Comparison of ENCODE assay signal across 8 cellular contexts in the genomic region with DNA sequence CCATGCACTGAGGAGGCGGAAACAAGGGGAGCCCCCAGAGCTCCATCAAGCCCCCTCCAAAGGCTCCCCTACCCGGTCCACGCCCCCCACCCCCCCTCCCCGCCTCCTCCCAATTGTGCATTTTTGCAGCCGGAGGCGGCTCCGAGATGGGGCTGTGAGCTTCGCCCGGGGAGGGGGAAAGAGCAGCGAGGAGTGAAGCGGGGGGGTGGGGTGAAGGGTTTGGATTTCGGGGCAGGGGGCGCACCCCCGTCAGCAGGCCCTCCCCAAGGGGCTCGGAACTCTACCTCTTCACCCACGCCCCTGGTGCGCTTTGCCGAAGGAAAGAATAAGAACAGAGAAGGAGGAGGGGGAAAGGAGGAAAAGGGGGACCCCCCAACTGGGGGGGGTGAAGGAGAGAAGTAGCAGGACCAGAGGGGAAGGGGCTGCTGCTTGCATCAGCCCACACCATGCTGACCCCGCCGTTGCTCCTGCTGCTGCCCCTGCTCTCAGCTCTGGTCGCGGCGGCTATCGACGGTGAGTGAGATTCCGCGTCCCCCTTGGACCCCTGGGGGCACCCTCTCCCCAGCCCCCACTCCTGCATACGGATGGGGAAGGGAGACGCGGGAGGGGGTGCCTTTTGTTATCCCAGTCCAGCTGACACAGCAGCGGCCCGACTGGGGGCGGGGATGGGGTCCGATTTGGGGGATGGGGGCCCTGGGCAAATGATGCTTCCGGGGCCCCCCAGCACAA. TPM values are rescaled to one million over a fixed set of nuclear protein-coding genes. Genes with fewer than 3 reads are reported as not detected.
A peak's percentile ranks its signal among the peaks of the same experiment; 100 is the strongest.
DNase-seq lines count a peak whose midpoint lies in the region; ATAC-seq, FAIRE-seq and TF ChIP-seq lines count a peak whose summit lies in the region.

No MANE protein-coding gene starts in this region.

- peaks cover 9% of the 10 kb centered on the region for H3K27me3 Mint-ChIP-seq in activated T-cell treated with anti-CD3 and anti-CD28 coated beads, Interleukin-2, amount 50 U/mL, for 72 hours (ENCODE audit: low read depth)

- WGBS in K562 (ENCODE audit: insufficient coverage, low coverage, missing lambda C conversion rate), result 20% methylated on average over 18 of the region's 35 CpGs
- 2% methylated on average over 13 of the region's 35 CpGs for WGBS in right lobe of liver (ENCODE audit: insufficient coverage, low coverage, low lambda C conversion rate, missing lambda C conversion rate)
- 3 to 7% methylated on average over 15 to 25 of the region's 35 CpGs for WGBS in thyroid gland, 2 donors

- H3K4me3 ChIP-seq in K562 (peak overlapping the region; percentile 59), right lobe of liver (peak overlapping the region; percentile 71 to 88 (median 80)), thyroid gland (replicated peaks in 1 of 3) (peak overlapping the region in 2 of 3 donors; percentile 45 to 98)

- CTCF ChIA-PET in K562 (lab: Yijun Ruan, JAX; ENCODE audit: low intra/inter-chr PET ratio), result interaction anchor here (0.6 kb wide), 1 partner anchor 69 kb away, joined by 3 read pairs; no protein-coding TSS in a partner anchor

- in situ Hi-C loops in K562 (cut with MboI), result no loop called here

- TF ChIP-seq CTCF in K562 (IDR thresholded peaks at IDR 0.05 in 2 of 3, conservative IDR thresholded peaks at IDR 0.05 in 1 of 3; ENCODE audit: insufficient read depth in 2 of 3, low read depth in 1 of 3, low read length in 3 of 3) (no peak), right lobe of liver (IDR thresholded peaks at IDR 0.05) (no peak), thyroid gland (IDR thresholded peaks at IDR 0.05) (no peak)

- no peak for DNase-seq in activated T-cell treated with anti-CD3 and anti-CD28 coated beads, Interleukin-2, amount 50 U/mL, for 72 hours
- no peak for DNase-seq in activated T-cell treated with anti-CD3 and anti-CD28 coated beads, Interleukin-2, amount 50 U/mL, for 48 hours
- DNase-seq in K562 (ENCODE audit: extremely low read depth in 1 of 4, low spot score in 3 of 4) (no peak), right lobe of liver (peak in 2 of 3 donors; percentile 34 to 52), thyroid gland (no peak), HK-2 (ENCODE audit: unreplicated experiment) (no peak)

- no peak overlapping the region for H3K27ac Mint-ChIP-seq in activated T-cell treated with anti-CD3 and anti-CD28 coated beads, Interleukin-2, amount 50 U/mL, for 72 hours

- H3K27ac ChIP-seq in K562 (ENCODE audit: extremely low read depth, low read depth, low read length) (no peak overlapping the region), right lobe of liver (peak overlapping the region; percentile 73 to 96 (median 95)), thyroid gland (peak overlapping the region; percentile 4 to 98 (median 88))

- ATAC-seq in activated T-cell treated with anti-CD3 and anti-CD28 coated beads, Interleukin-2, amount 50 U/mL, for 72 hours (replicated peaks in 1 of 2), result no peak
- ATAC-seq in K562 (no peak), right lobe of liver (no peak), HG02852 (IDR thresholded peaks at IDR 0.05; ENCODE audit: unreplicated experiment) (no peak), GM21786 (IDR thresholded peaks at IDR 0.05; ENCODE audit: unreplicated experiment) (no peak)

- no peak overlapping the region; the same call in 1 of the 2 replicates for H3K4me2 ChIP-seq in K562 (ENCODE audit: insufficient read depth, low read length)

- intact Hi-C loops in K562 (cut with micrococcal nuclease) (loop anchor here (10.0 kb wide), 1 partner anchor 116 kb away; no protein-coding TSS in a partner anchor), right lobe of liver (cut with DNase I) (loop anchor here in 1 of 2 donors (5.0 kb wide), 1 partner anchor 54 kb away; no protein-coding TSS in a partner anchor), thyroid gland (cut with DNase I) (no loop called here)

- no peak for TF ChIP-seq RAD21 in K562 (CRISPR knock-in tag; conservative IDR thresholded peaks at IDR 0.05 in 1 of 2, IDR thresholded peaks at IDR 0.05 in 1 of 2)

- H3K36me3 ChIP-seq in K562 (ENCODE audit: control insufficient read depth, insufficient read depth, low read length) (no peaks in the 10 kb centered on the region), right lobe of liver (no peaks in the 10 kb centered on the region), thyroid gland (no peaks in the 10 kb centered on the region)

- peaks cover 4 to 6% of the 10 kb centered on the region in 2 donors for H3K36me3 Mint-ChIP-seq in activated T-cell treated with anti-CD3 and anti-CD28 coated beads, Interleukin-2, amount 50 U/mL, for 72 hours (ENCODE audit: insufficient read depth in 2 of 2)

- H3K9me1 ChIP-seq in K562 (ENCODE audit: control insufficient read depth, insufficient read depth, low read length), result no peaks in the 10 kb centered on the region

- H3K9ac ChIP-seq in K562 (ENCODE audit: insufficient read depth in 1 of 2, low read depth in 2 of 2, low read length in 2 of 2), result peak overlapping the region in 1 of 2 experiments; percentile 60; a peak in 1 of 4 replicates

- H3K4me1 ChIP-seq in K562 (replicated peaks in 1 of 2; ENCODE audit: control insufficient read depth in 2 of 2, insufficient read depth in 2 of 2, low read length in 2 of 2) (peaks cover 18 to 31% of the 10 kb centered on the region in 2 experiments), right lobe of liver (peaks cover 0 to 42% (median 21%) of the 10 kb centered on the region in 4 donors), thyroid gland (peaks cover 14 to 21% of the 10 kb centered on the region in 2 donors)

- no peak for TF ChIP-seq EP300 in K562 (IDR thresholded peaks at IDR 0.05; ENCODE audit: low read length)

- BruUV-seq in K562 (replicated peaks; lab: Mats Ljungman, UMichigan), result no TSS peak

- H3K9me3 ChIP-seq in K562 (replicated peaks; ENCODE audit: control insufficient read depth, insufficient read depth, low read depth, low read length), result peaks cover 3% of the 10 kb centered on the region
- no peaks in the 10 kb centered on the region for H3K9me3 ChIP-seq in right lobe of liver
- no peaks in the 10 kb centered on the region for H3K9me3 ChIP-seq in thyroid gland

- no peak for FAIRE-seq in K562 (lab: Jason Lieb, UNC)

- H3K4me3 Mint-ChIP-seq in activated T-cell treated with anti-CD3 and anti-CD28 coated beads, Interleukin-2, amount 50 U/mL, for 72 hours, result peak overlapping the region; percentile 16 to 93

- H3K9me3 Mint-ChIP-seq in activated T-cell treated with anti-CD3 and anti-CD28 coated beads, Interleukin-2, amount 50 U/mL, for 72 hours, result peaks cover 4 to 7% of the 10 kb centered on the region in 2 donors

- peaks cover 20% of the 10 kb centered on the region for H3K4me1 Mint-ChIP-seq in activated T-cell treated with anti-CD3 and anti-CD28 coated beads, Interleukin-2, amount 50 U/mL, for 72 hours (ENCODE audit: low read depth)

- TF ChIP-seq POLR2A in K562 (conservative IDR thresholded peaks at IDR 0.05) (no peak), right lobe of liver (IDR thresholded peaks at IDR 0.05) (no peak), thyroid gland (IDR thresholded peaks at IDR 0.05) (no peak)

- POLR2A ChIA-PET in K562 (lab: Yijun Ruan, JAX), result interaction anchor here (0.7 to 1.5 kb wide), 7 partner anchors 8 to 607 kb away, joined by 3 to 6 read pairs (median 4); no protein-coding TSS in a partner anchor

- no peaks in the 10 kb centered on the region for H3K79me2 ChIP-seq in K562 (ENCODE audit: control insufficient read depth, insufficient read depth, low read length)

- H3K27me3 ChIP-seq in K562 (ENCODE audit: control insufficient read depth in 2 of 2, insufficient read depth in 2 of 2, low read length in 2 of 2) (no peaks in the 10 kb centered on the region), right lobe of liver (no peaks in the 10 kb centered on the region), thyroid gland (no peaks in the 10 kb centered on the region)

- no peak overlapping the region for H2AFZ ChIP-seq in K562 (ENCODE audit: low read depth, low read length)

- H4K20me1 ChIP-seq in K562 (replicated peaks; ENCODE audit: control insufficient read depth, insufficient read depth, low read length), result no peaks in the 10 kb centered on the region

RNA-seq across cellular contexts. Expression of a gene that starts 0.4 kb away (rescaled TPM):
- 1 to 10 TPM; 3.2 to 4.8 TPM for total RNA-seq in activated T-cell treated with anti-CD3 and anti-CD28 coated beads, Interleukin-2, amount 50 U/mL, for 72 hours
- 2.3 and 6.7 TPM in 2 replicates for total RNA-seq in K562 (2011; cell fraction: chromatin; rRNA removed; ENCODE audit: low replicate concordance)
- 1.8 and 3.5 TPM in 2 replicates for total RNA-seq in K562 (2011; cell fraction: nucleolus; rRNA removed)
- 2.2 and 5.4 TPM in 2 replicates for total RNA-seq in K562 (2011; cell fraction: nucleoplasm; rRNA removed)
- 0.18 and 0.29 TPM in 2 replicates for total RNA-seq in K562 (2014; rRNA removed)
- 0.03 and 0.04 TPM in 2 replicates for total RNA-seq in K562 (2014; rRNA removed; fragmentation: Illumina TruSeq; extraction: Trizol)
- 0.11 and 0.36 TPM in 2 replicates for total RNA-seq in K562 (2015; rRNA removed; fragmentation: Illumina TruSeq; extraction: Trizol)
- total RNA-seq in K562 (2021), result 0.64 and 1.1 TPM in 2 replicates
- 0.28 and 0.45 TPM in 2 replicates for polyA plus RNA-seq in K562 (2011; rRNA removed)
- polyA plus RNA-seq in K562 (2011; cell fraction: cytosol; rRNA removed), result 0.27 and 0.66 TPM in 2 replicates
- 1.5 and 1.9 TPM in 2 replicates for polyA plus RNA-seq in K562 (2011; cell fraction: nucleus; rRNA removed)
- polyA plus RNA-seq in K562 (2012), result 0.33 and 1.8 TPM in 2 replicates
- 0.13 and 0.15 TPM in 2 replicates for polyA plus RNA-seq in K562 (2014; fragmentation: Illumina TruSeq; extraction: Trizol)
- polyA plus RNA-seq in K562 (2014; fragmentation: Nextera tagmentation; extraction: Ambion mirVana), result not detected
- 0.19 and 0.45 TPM in 2 replicates for polyA plus RNA-seq in K562 (2014; rRNA removed)
- 1.9 and 2.0 TPM in 2 replicates for polyA minus RNA-seq in K562 (2011; rRNA and poly(A)+ RNA removed)
- 2.4 and 4.2 TPM in 2 replicates for polyA minus RNA-seq in K562 (2011; cell fraction: cytosol; rRNA and poly(A)+ RNA removed)
- 0.40 and 2.8 TPM in 2 replicates for polyA minus RNA-seq in K562 (2011; cell fraction: nucleus; rRNA and poly(A)+ RNA removed)
- 100 to 1,000 TPM; 268 to 387 (median 301) TPM for total RNA-seq in right lobe of liver
- 100 to 1,000 TPM in 3 of 4 donors, 10 to 100 TPM in 1; 98.5 to 161 (median 118) TPM for total RNA-seq in thyroid gland

RNA-seq across cellular contexts. Expression of a gene that starts 17.5 kb away (rescaled TPM):
- 100 to 1,000 TPM; 178 to 191 TPM for total RNA-seq in activated T-cell treated with anti-CD3 and anti-CD28 coated beads, Interleukin-2, amount 50 U/mL, for 72 hours
- total RNA-seq in K562 (2011; cell fraction: chromatin; rRNA removed; ENCODE audit: low replicate concordance), result 105 and 231 TPM in 2 replicates
- 112 and 138 TPM in 2 replicates for total RNA-seq in K562 (2011; cell fraction: nucleolus; rRNA removed)
- total RNA-seq in K562 (2011; cell fraction: nucleoplasm; rRNA removed), result 110 and 156 TPM in 2 replicates
- total RNA-seq in K562 (2014; rRNA removed) (20.8 and 28.2 TPM in 2 replicates), K562 (2014; rRNA removed; fragmentation: Illumina TruSeq; extraction: Trizol) (17.1 and 18.6 TPM in 2 replicates), K562 (2015; rRNA removed; fragmentation: Illumina TruSeq; extraction: Trizol) (24.9 and 26.5 TPM in 2 replicates), K562 (2021) (32.7 and 38.4 TPM in 2 replicates), right lobe of liver (100 to 1,000 TPM in 3 of 6 experiments, 10 to 100 TPM in 3; 61.8 to 108 (median 94.7) TPM), thyroid gland (100 to 1,000 TPM in 1 of 4 donors, 10 to 100 TPM in 3; 79.0 to 144 (median 89.8) TPM)
- polyA plus RNA-seq in K562 (2011; rRNA removed) (40.1 and 60.0 TPM in 2 replicates), K562 (2014; fragmentation: Illumina TruSeq; extraction: Trizol) (48.2 and 49.5 TPM in 2 replicates), K562 (2014; fragmentation: Nextera tagmentation; extraction: Ambion mirVana) (1 to 10 TPM; 2.4 to 4.3 TPM), K562 (2014; rRNA removed) (37.9 and 38.4 TPM in 2 replicates)
- polyA plus RNA-seq in K562 (2011; cell fraction: cytosol; rRNA removed), result 48.3 and 61.6 TPM in 2 replicates
- 178 and 185 TPM in 2 replicates for polyA plus RNA-seq in K562 (2011; cell fraction: nucleus; rRNA removed)
- polyA plus RNA-seq in K562 (2012), result 44.3 and 71.7 TPM in 2 replicates
- 25.6 and 31.5 TPM in 2 replicates for polyA minus RNA-seq in K562 (2011; rRNA and poly(A)+ RNA removed)
- polyA minus RNA-seq in K562 (2011; cell fraction: cytosol; rRNA and poly(A)+ RNA removed), result 18.7 and 19.9 TPM in 2 replicates
- 30.0 and 42.1 TPM in 2 replicates for polyA minus RNA-seq in K562 (2011; cell fraction: nucleus; rRNA and poly(A)+ RNA removed)

RNA-seq across cellular contexts. Expression of a gene that starts 18.7 kb away (rescaled TPM):
- total RNA-seq in activated T-cell treated with anti-CD3 and anti-CD28 coated beads, Interleukin-2, amount 50 U/mL, for 72 hours, result not detected
- not detected in 2 replicates for total RNA-seq in K562 (2011; cell fraction: chromatin; rRNA removed; ENCODE audit: low replicate concordance)
- not detected in 2 replicates for total RNA-seq in K562 (2011; cell fraction: nucleolus; rRNA removed)
- total RNA-seq in K562 (2011; cell fraction: nucleoplasm; rRNA removed), result not detected in 2 replicates
- not detected in 2 replicates for total RNA-seq in K562 (2014; rRNA removed)
- total RNA-seq in K562 (2014; rRNA removed; fragmentation: Illumina TruSeq; extraction: Trizol), result not detected in 2 replicates
- total RNA-seq in K562 (2015; rRNA removed; fragmentation: Illumina TruSeq; extraction: Trizol), result not detected in 2 replicates
- total RNA-seq in K562 (2021), result not detected in 2 replicates
- polyA plus RNA-seq in K562 (2011; rRNA removed), result not detected in 2 replicates
- polyA plus RNA-seq in K562 (2011; cell fraction: cytosol; rRNA removed), result not detected in 2 replicates
- not detected in 2 replicates for polyA plus RNA-seq in K562 (2011; cell fraction: nucleus; rRNA removed)
- polyA plus RNA-seq in K562 (2012), result not detected in 2 replicates
- polyA plus RNA-seq in K562 (2014; fragmentation: Illumina TruSeq; extraction: Trizol), result not detected in 2 replicates
- not detected for polyA plus RNA-seq in K562 (2014; fragmentation: Nextera tagmentation; extraction: Ambion mirVana)
- polyA plus RNA-seq in K562 (2014; rRNA removed), result not detected in 2 replicates
- polyA minus RNA-seq in K562 (2011; rRNA and poly(A)+ RNA removed), result not detected in 2 replicates
- polyA minus RNA-seq in K562 (2011; cell fraction: cytosol; rRNA and poly(A)+ RNA removed), result not detected in 2 replicates
- polyA minus RNA-seq in K562 (2011; cell fraction: nucleus; rRNA and poly(A)+ RNA removed), result not detected in 2 replicates
- not detected for total RNA-seq in right lobe of liver
- not detected for total RNA-seq in thyroid gland

RNA-seq across cellular contexts. Expression of a gene that starts 39.8 kb away (rescaled TPM):
- total RNA-seq in activated T-cell treated with anti-CD3 and anti-CD28 coated beads, Interleukin-2, amount 50 U/mL, for 72 hours, result 10 to 100 TPM; 30.7 to 31.0 TPM
- 43.5 and 96.8 TPM in 2 replicates for total RNA-seq in K562 (2011; cell fraction: chromatin; rRNA removed; ENCODE audit: low replicate concordance)
- 51.2 and 57.5 TPM in 2 replicates for total RNA-seq in K562 (2011; cell fraction: nucleolus; rRNA removed)
- total RNA-seq in K562 (2011; cell fraction: nucleoplasm; rRNA removed), result 40.4 and 43.3 TPM in 2 replicates
- total RNA-seq in K562 (2014; rRNA removed) (32.0 and 32.8 TPM in 2 replicates), K562 (2014; rRNA removed; fragmentation: Illumina TruSeq; extraction: Trizol) (11.8 and 14.2 TPM in 2 replicates), K562 (2015; rRNA removed; fragmentation: Illumina TruSeq; extraction: Trizol) (16.9 and 18.8 TPM in 2 replicates), K562 (2021) (23.4 and 36.0 TPM in 2 replicates), right lobe of liver (10 to 100 TPM in 2 of 6 experiments, 1 to 10 TPM in 4; 6.1 to 13.1 (median 8.9) TPM), thyroid gland (10 to 100 TPM; 11.8 to 48.0 (median 16.1) TPM)
- polyA plus RNA-seq in K562 (2011; rRNA removed) (25.8 and 30.9 TPM in 2 replicates), K562 (2014; fragmentation: Illumina TruSeq; extraction: Trizol) (20.4 and 30.2 TPM in 2 replicates), K562 (2014; fragmentation: Nextera tagmentation; extraction: Ambion mirVana) (under 1 TPM; 0.45 to 0.52 TPM), K562 (2014; rRNA removed) (30.4 and 40.9 TPM in 2 replicates)
- 26.8 and 51.9 TPM in 2 replicates for polyA plus RNA-seq in K562 (2011; cell fraction: cytosol; rRNA removed)
- 53.7 and 85.9 TPM in 2 replicates for polyA plus RNA-seq in K562 (2011; cell fraction: nucleus; rRNA removed)
- 23.3 and 27.5 TPM in 2 replicates for polyA plus RNA-seq in K562 (2012)
- polyA minus RNA-seq in K562 (2011; rRNA and poly(A)+ RNA removed), result 13.8 and 22.0 TPM in 2 replicates
- 16.5 and 18.6 TPM in 2 replicates for polyA minus RNA-seq in K562 (2011; cell fraction: cytosol; rRNA and poly(A)+ RNA removed)
- 14.9 and 18.6 TPM in 2 replicates for polyA minus RNA-seq in K562 (2011; cell fraction: nucleus; rRNA and poly(A)+ RNA removed)

RNA-seq across cellular contexts. Expression of a gene that starts 50.1 kb away (rescaled TPM):
- total RNA-seq in activated T-cell treated with anti-CD3 and anti-CD28 coated beads, Interleukin-2, amount 50 U/mL, for 72 hours, result 100 to 1,000 TPM; 114 to 119 TPM
- total RNA-seq in K562 (2011; cell fraction: chromatin; rRNA removed; ENCODE audit: low replicate concordance), result 49.5 and 114 TPM in 2 replicates
- 43.7 and 48.6 TPM in 2 replicates for total RNA-seq in K562 (2011; cell fraction: nucleolus; rRNA removed)
- total RNA-seq in K562 (2011; cell fraction: nucleoplasm; rRNA removed), result 111 and 176 TPM in 2 replicates
- total RNA-seq in K562 (2014; rRNA removed) (28.5 and 31.3 TPM in 2 replicates), K562 (2014; rRNA removed; fragmentation: Illumina TruSeq; extraction: Trizol) (44.5 and 51.5 TPM in 2 replicates), K562 (2015; rRNA removed; fragmentation: Illumina TruSeq; extraction: Trizol) (37.7 and 40.9 TPM in 2 replicates), K562 (2021) (57.0 and 59.0 TPM in 2 replicates), right lobe of liver (1 to 10 TPM; 3.8 to 6.2 (median 4.8) TPM), thyroid gland (10 to 100 TPM in 2 of 4 donors, 1 to 10 TPM in 2; 5.6 to 10.9 (median 9.2) TPM)
- polyA plus RNA-seq in K562 (2011; rRNA removed) (69.7 and 82.2 TPM in 2 replicates), K562 (2014; fragmentation: Illumina TruSeq; extraction: Trizol) (45.7 and 51.5 TPM in 2 replicates), K562 (2014; fragmentation: Nextera tagmentation; extraction: Ambion mirVana) (10 to 100 TPM in 1 of 2 experiments, 1 to 10 TPM in 1; 9.5 to 15.6 TPM), K562 (2014; rRNA removed) (41.2 and 41.3 TPM in 2 replicates)
- polyA plus RNA-seq in K562 (2011; cell fraction: cytosol; rRNA removed), result 21.7 and 47.5 TPM in 2 replicates
- 80.6 and 125 TPM in 2 replicates for polyA plus RNA-seq in K562 (2011; cell fraction: nucleus; rRNA removed)
- 29.7 and 36.7 TPM in 2 replicates for polyA plus RNA-seq in K562 (2012)
- 69.8 and 75.3 TPM in 2 replicates for polyA minus RNA-seq in K562 (2011; rRNA and poly(A)+ RNA removed)
- 21.9 and 24.2 TPM in 2 replicates for polyA minus RNA-seq in K562 (2011; cell fraction: cytosol; rRNA and poly(A)+ RNA removed)
- 20.1 and 35.0 TPM in 2 replicates for polyA minus RNA-seq in K562 (2011; cell fraction: nucleus; rRNA and poly(A)+ RNA removed)

Comparison
In these comparisons a context has a peak if more than half of its experiments do, and no peak if none do; other contexts are left out.
1. DNase-seq: peak in right lobe of liver (2 of 3); none in activated T-cell treated with anti-CD3 and anti-CD28 coated beads, Interleukin-2, amount 50 U/mL, for 72 hours (0 of 2), activated T-cell treated with anti-CD3 and anti-CD28 coated beads, Interleukin-2, amount 50 U/mL, for 48 hours (0 of 2), K562 (0 of 4), thyroid gland (0 of 2) and HK-2 (single experiment).
2. RNA of a gene that starts 0.4 kb away (total RNA-seq): 268 to 387 TPM in right lobe of liver and 98.5 to 161 TPM in thyroid gland; 3.2 to 4.8 TPM in activated T-cell treated with anti-CD3 and anti-CD28 coated beads, Interleukin-2, amount 50 U/mL, for 72 hours and 0.03 to 6.7 TPM in K562; every median in the first group is over 10 times any median in the second.
3. Peak in every context shown above with its lines, with median percentiles within 50 percentile points of each other: H3K4me3 ChIP-seq.